In genomic region chr3:172562881-172563835, GRCh38 we compare ENCODE assay signal across 1 cellular context.
TF ChIP-seq lines count a peak whose summit lies in the region.

No MANE protein-coding gene starts in this region.

TF ChIP-seq in K562, 482 proteins besides CTCF, POLR2A, EP300 and RAD21 (continued from another document):
- TF ChIP-seq, protein P1, sequence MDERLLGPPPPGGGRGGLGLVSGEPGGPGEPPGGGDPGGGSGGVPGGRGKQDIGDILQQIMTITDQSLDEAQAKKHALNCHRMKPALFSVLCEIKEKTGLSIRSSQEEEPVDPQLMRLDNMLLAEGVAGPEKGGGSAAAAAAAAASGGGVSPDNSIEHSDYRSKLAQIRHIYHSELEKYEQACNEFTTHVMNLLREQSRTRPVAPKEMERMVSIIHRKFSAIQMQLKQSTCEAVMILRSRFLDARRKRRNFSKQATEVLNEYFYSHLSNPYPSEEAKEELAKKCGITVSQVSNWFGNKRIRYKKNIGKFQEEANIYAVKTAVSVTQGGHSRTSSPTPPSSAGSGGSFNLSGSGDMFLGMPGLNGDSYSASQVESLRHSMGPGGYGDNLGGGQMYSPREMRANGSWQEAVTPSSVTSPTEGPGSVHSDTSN (CRISPR knock-in tag; IDR thresholded peaks at IDR 0.05; ENCODE audit: low read depth), result no peak
- TF ChIP-seq, protein P1 (tag; conservative IDR thresholded peaks at IDR 0.05; ENCODE audit: low read depth), result peak; percentile 15; the same call in 1 of the 2 replicates
- TF ChIP-seq PYGO2 (tag; IDR thresholded peaks at IDR 0.05) (no peak), GABPB1 (CRISPR knock-in tag; IDR thresholded peaks at IDR 0.05) (no peak), ZNF224 (CRISPR knock-in tag; IDR thresholded peaks at IDR 0.05) (no peak), PHF8 (IDR thresholded peaks at IDR 0.05; ENCODE audit: borderline replicate concordance, low read length) (no peak), RBM15 (IDR thresholded peaks at IDR 0.05; ENCODE audit: insufficient read depth, low read length) (no peak), EGR1 (conservative IDR thresholded peaks at IDR 0.05) (peak; percentile 44; the same call in 1 of the 2 replicates), ZNF239 (CRISPR knock-in tag; IDR thresholded peaks at IDR 0.05) (no peak), MAFK (IDR thresholded peaks at IDR 0.05; ENCODE audit: low read length) (no peak), TAL1 (IDR thresholded peaks at IDR 0.05) (no peak), SMARCA4 (IDR thresholded peaks at IDR 0.05) (peak; percentile 7; the same call in 1 of the 2 replicates), ILK (tag; IDR thresholded peaks at IDR 0.05; ENCODE audit: borderline replicate concordance, low read depth) (no peak), MAFF (IDR thresholded peaks at IDR 0.05; ENCODE audit: low read length) (no peak), NFYB (IDR thresholded peaks at IDR 0.05; ENCODE audit: extremely low read depth, insufficient read length) (no peak), ZNF263 (CRISPR knock-in tag; IDR thresholded peaks at IDR 0.05; ENCODE audit: borderline replicate concordance) (no peak), GTF2A2 (tag; IDR thresholded peaks at IDR 0.05) (no peak), NCOA4 (IDR thresholded peaks at IDR 0.05; ENCODE audit: partially characterized antibody) (no peak), TRIM24 (IDR thresholded peaks at IDR 0.05) (no peak), ZKSCAN8 (CRISPR knock-in tag; IDR thresholded peaks at IDR 0.05) (no peak), HEY1 (CRISPR knock-in tag; IDR thresholded peaks at IDR 0.05; ENCODE audit: borderline replicate concordance) (no peak), CLOCK (CRISPR knock-in tag; IDR thresholded peaks at IDR 0.05; ENCODE audit: borderline replicate concordance) (no peak), DIDO1 (tag; IDR thresholded peaks at IDR 0.05; ENCODE audit: low read depth) (peak; percentile 35; the same call in 1 of the 2 replicates), ZNF589 (CRISPR knock-in tag; IDR thresholded peaks at IDR 0.05; ENCODE audit: low read depth) (no peak), ZNF316 (IDR thresholded peaks at IDR 0.05) (no peak), ILF3 (IDR thresholded peaks at IDR 0.05; ENCODE audit: borderline replicate concordance) (no peak), E2F4 (CRISPR knock-in tag; IDR thresholded peaks at IDR 0.05; ENCODE audit: low read depth) (no peak), MCM3 (IDR thresholded peaks at IDR 0.05) (no peak), MEIS2 (IDR thresholded peaks at IDR 0.05; ENCODE audit: partially characterized antibody) (peak; percentile 15), MEF2A (IDR thresholded peaks at IDR 0.05; ENCODE audit: control insufficient read depth, low read depth, low read length) (no peak), CHD4 (IDR thresholded peaks at IDR 0.05; ENCODE audit: insufficient read depth, insufficient replicate concordance, low read depth, low read length, poor library complexity, severe bottlenecking) (no peak)
- TF ChIP-seq, protein P2, sequence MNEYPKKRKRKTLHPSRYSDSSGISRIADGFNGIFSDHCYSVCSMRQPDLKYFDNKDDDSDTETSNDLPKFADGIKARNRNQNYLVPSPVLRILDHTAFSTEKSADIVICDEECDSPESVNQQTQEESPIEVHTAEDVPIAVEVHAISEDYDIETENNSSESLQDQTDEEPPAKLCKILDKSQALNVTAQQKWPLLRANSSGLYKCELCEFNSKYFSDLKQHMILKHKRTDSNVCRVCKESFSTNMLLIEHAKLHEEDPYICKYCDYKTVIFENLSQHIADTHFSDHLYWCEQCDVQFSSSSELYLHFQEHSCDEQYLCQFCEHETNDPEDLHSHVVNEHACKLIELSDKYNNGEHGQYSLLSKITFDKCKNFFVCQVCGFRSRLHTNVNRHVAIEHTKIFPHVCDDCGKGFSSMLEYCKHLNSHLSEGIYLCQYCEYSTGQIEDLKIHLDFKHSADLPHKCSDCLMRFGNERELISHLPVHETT (CRISPR knock-in tag; conservative IDR thresholded peaks at IDR 0.05 in 1 of 2, IDR thresholded peaks at IDR 0.05 in 1 of 2), result peak in 1 of 2 experiments; percentile 31; a peak in 1 of 4 replicates
- TF ChIP-seq, protein P3, sequence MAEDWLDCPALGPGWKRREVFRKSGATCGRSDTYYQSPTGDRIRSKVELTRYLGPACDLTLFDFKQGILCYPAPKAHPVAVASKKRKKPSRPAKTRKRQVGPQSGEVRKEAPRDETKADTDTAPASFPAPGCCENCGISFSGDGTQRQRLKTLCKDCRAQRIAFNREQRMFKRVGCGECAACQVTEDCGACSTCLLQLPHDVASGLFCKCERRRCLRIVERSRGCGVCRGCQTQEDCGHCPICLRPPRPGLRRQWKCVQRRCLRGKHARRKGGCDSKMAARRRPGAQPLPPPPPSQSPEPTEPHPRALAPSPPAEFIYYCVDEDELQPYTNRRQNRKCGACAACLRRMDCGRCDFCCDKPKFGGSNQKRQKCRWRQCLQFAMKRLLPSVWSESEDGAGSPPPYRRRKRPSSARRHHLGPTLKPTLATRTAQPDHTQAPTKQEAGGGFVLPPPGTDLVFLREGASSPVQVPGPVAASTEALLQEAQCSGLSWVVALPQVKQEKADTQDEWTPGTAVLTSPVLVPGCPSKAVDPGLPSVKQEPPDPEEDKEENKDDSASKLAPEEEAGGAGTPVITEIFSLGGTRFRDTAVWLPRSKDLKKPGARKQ (CRISPR knock-in tag; IDR thresholded peaks at IDR 0.05), result no peak
- TF ChIP-seq, protein P4, sequence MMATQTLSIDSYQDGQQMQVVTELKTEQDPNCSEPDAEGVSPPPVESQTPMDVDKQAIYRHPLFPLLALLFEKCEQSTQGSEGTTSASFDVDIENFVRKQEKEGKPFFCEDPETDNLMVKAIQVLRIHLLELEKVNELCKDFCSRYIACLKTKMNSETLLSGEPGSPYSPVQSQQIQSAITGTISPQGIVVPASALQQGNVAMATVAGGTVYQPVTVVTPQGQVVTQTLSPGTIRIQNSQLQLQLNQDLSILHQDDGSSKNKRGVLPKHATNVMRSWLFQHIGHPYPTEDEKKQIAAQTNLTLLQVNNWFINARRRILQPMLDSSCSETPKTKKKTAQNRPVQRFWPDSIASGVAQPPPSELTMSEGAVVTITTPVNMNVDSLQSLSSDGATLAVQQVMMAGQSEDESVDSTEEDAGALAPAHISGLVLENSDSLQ (IDR thresholded peaks at IDR 0.05), result no peak
- TF ChIP-seq, protein P5, sequence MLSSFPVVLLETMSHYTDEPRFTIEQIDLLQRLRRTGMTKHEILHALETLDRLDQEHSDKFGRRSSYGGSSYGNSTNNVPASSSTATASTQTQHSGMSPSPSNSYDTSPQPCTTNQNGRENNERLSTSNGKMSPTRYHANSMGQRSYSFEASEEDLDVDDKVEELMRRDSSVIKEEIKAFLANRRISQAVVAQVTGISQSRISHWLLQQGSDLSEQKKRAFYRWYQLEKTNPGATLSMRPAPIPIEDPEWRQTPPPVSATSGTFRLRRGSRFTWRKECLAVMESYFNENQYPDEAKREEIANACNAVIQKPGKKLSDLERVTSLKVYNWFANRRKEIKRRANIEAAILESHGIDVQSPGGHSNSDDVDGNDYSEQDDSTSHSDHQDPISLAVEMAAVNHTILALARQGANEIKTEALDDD (IDR thresholded peaks at IDR 0.05), result peak; percentile 55
